8 cellular contexts compared by ENCODE assay signal in genomic region chr22:41301085-41302015, GRCh38. TPM values are rescaled to one million over a fixed set of nuclear protein-coding genes. Genes with fewer than 3 reads are reported as not detected.
DNase-seq lines count a peak whose midpoint lies in the region; ATAC-seq and TF ChIP-seq lines count a peak whose summit lies in the region.

TSS of gene ZC3H7B (plus strand) at chr22:41301525. CDS start at chr22:41320661, 19,136 bp downstream.

- H3K27ac ChIP-seq in SK-N-MC, result peak within 1 kb of the TSS; percentile 78
- peak within 1 kb of the TSS; percentile 61 for H3K27ac ChIP-seq in temporal lobe (ENCODE audit: low read depth, low read length)

- peaks cover 34% of the 10 kb centered on the region for H3K4me1 Mint-ChIP-seq in activated naive CD4-positive, alpha-beta T cell treated with anti-CD3 and anti-CD28 coated beads, Interleukin-2, amount 10 ng/mL, durations not matched to agents 7 days and 5 days

- H3K4me1 ChIP-seq in HAP-1, result peaks cover 10% of the 10 kb centered on the region

- peaks cover 8% of the 10 kb centered on the region for H3K36me3 Mint-ChIP-seq in activated naive CD4-positive, alpha-beta T cell treated with anti-CD3 and anti-CD28 coated beads, Interleukin-2, amount 10 ng/mL, durations not matched to agents 7 days and 5 days

- peaks cover 4% of the 10 kb centered on the region for H3K27me3 Mint-ChIP-seq in activated naive CD4-positive, alpha-beta T cell treated with anti-CD3 and anti-CD28 coated beads, Interleukin-2, amount 10 ng/mL, durations not matched to agents 7 days and 5 days

- H3K4me3 ChIP-seq in HAP-1, result peak within 1 kb of the TSS; percentile 82
- peak within 1 kb of the TSS; percentile 82 for H3K4me3 ChIP-seq in MG63
- peak within 1 kb of the TSS; percentile 86 for H3K4me3 ChIP-seq in SK-N-MC

- peak within 1 kb of the TSS; percentile 98 for H3K9ac ChIP-seq in SK-N-MC (ENCODE audit: insufficient read length)

- H3K9me3 Mint-ChIP-seq in activated naive CD4-positive, alpha-beta T cell treated with anti-CD3 and anti-CD28 coated beads, Interleukin-2, amount 10 ng/mL, durations not matched to agents 7 days and 5 days, result no peaks in the 10 kb centered on the region

- DNase-seq in GF-D8 (lab: John Stamatoyannopoulos, UW) (peak; percentile 21), HAP-1 (ENCODE audit: low spot score in 2 of 2) (peak; percentile 78 to 86), MG63 (peak; percentile 79), SK-N-MC (ENCODE audit: low read depth, low spot score) (no peak), globus pallidus (ENCODE audit: low spot score) (peak; percentile 81), omental fat pad (ENCODE audit: low spot score) (peak; percentile 44)
- DNase-seq in activated naive CD4-positive, alpha-beta T cell treated with anti-CD3 and anti-CD28 coated beads, Interleukin-2, amount 10 ng/mL, durations not matched to agents 7 days and 5 days, result peak; percentile 91

- TF ChIP-seq CTCF in omental fat pad (IDR thresholded peaks at IDR 0.05), result no peak

- ATAC-seq in omental fat pad (ENCODE audit: low FRiP score), result peak; percentile 92

- H3K9me3 ChIP-seq in HAP-1, result no peaks in the 10 kb centered on the region
- H3K9me3 ChIP-seq in MG63, result 0 out of 2 replicates have a peak, but pooled peaks cover 2% of the 10 kb centered on the region
- no peaks in the 10 kb centered on the region for H3K9me3 ChIP-seq in SK-N-MC (ENCODE audit: low read depth, low read length)

- H3K27ac Mint-ChIP-seq in activated naive CD4-positive, alpha-beta T cell treated with anti-CD3 and anti-CD28 coated beads, Interleukin-2, amount 10 ng/mL, durations not matched to agents 7 days and 5 days, result peak within 1 kb of the TSS; percentile 77

- CTCF ChIA-PET in activated naive CD4-positive, alpha-beta T cell treated with anti-CD3 and anti-CD28 coated beads, Interleukin-2, amount 10 ng/mL, durations not matched to agents 7 days and 5 days (lab: Charles Lee), result interaction anchor here (1.0 kb wide), 3 partner anchors 10 to 63 kb away, joined by 3 read pairs; no protein-coding TSS in a partner anchor

- in situ Hi-C loops in HAP-1 (cut with MboI; ENCODE audit: low sequenced_read_pairs), result no loop called here

- H3K27me3 ChIP-seq in HAP-1 (ENCODE audit: low read depth) (no peaks in the 10 kb centered on the region), MG63 (no peaks in the 10 kb centered on the region)

- H3K36me3 ChIP-seq in HAP-1 (replicated peaks) (peaks cover 8% of the 10 kb centered on the region; the same call in 1 of the 2 replicates), MG63 (peaks cover 48% of the 10 kb centered on the region), SK-N-MC (ENCODE audit: insufficient read depth, low read length) (peaks cover 4% of the 10 kb centered on the region; the same call in 1 of the 2 replicates)

- peak within 1 kb of the TSS; percentile 82 for H3K4me3 Mint-ChIP-seq in activated naive CD4-positive, alpha-beta T cell treated with anti-CD3 and anti-CD28 coated beads, Interleukin-2, amount 10 ng/mL, durations not matched to agents 7 days and 5 days

RNA-seq across cellular contexts. Expression of gene ZC3H7B, which starts in this region (rescaled TPM):
- 32.2 and 43.0 TPM in 2 replicates for total RNA-seq in MG63 (2014; rRNA removed; shearing (Covaris generic); ENCODE audit: low replicate concordance)
- 10 to 100 TPM; 32.9 to 39.4 (median 35.9) TPM for total RNA-seq in omental fat pad
- 46.5 TPM for total RNA-seq in temporal lobe
